In genomic region chr3:55322649-55323048, GRCh38 we compare ENCODE assay signal across 22 cellular contexts.
DNase-seq lines count a peak whose midpoint lies in the region; ATAC-seq, FAIRE-seq and TF ChIP-seq lines count a peak whose summit lies in the region.
"Had no signal": no experiment of that assay in that cellular context is flagged by ENCODE, and none has a peak within 500 bp of the region (broad histone marks: within the 10 kb centered on the region; RNA-seq: fewer than 3 reads in every experiment).

No MANE protein-coding gene starts in this region.

- no peak for FAIRE-seq in H54 (lab: Jason Lieb, UNC)
- FAIRE-seq: bronchial epithelial cell had no signal

- H3K27ac Mint-ChIP-seq in effector memory CD8-positive, alpha-beta T cell = no peak overlapping the region
- H3K27ac Mint-ChIP-seq: activated B cell treated with CpG ODN at 0.5 μM for 24 hours; activated CD4-positive, alpha-beta memory T cell treated with anti-CD3 and anti-CD28 coated beads for 36 hours; activated naive CD8-positive, alpha-beta T cell treated with anti-CD3 and anti-CD28 coated beads, Interleukin-2, amount 50 U/mL, for 24 hours; CD8-positive, alpha-beta memory T cell; stimulated activated naive CD8-positive, alpha-beta T cell treated with anti-CD3 and anti-CD28 coated beads, Interleukin-15, Interleukin-2, amounts not matched to agents 100 ng/mL and 50 ng/mL, for 24 hours had no signal

- no peaks in the 10 kb centered on the region for H3K4me1 Mint-ChIP-seq in effector memory CD8-positive, alpha-beta T cell (ENCODE audit: low read depth in 2 of 2)
- H3K4me1 Mint-ChIP-seq: activated B cell treated with CpG ODN at 0.5 μM for 24 hours; activated naive CD8-positive, alpha-beta T cell treated with anti-CD3 and anti-CD28 coated beads, Interleukin-2, amount 50 U/mL, for 24 hours; CD8-positive, alpha-beta memory T cell; neural crest cell had no signal

- H3K4me3 Mint-ChIP-seq in effector memory CD8-positive, alpha-beta T cell = no peak overlapping the region
- H3K4me3 Mint-ChIP-seq: activated B cell treated with CpG ODN at 0.5 μM for 24 hours; activated CD4-positive, alpha-beta memory T cell treated with anti-CD3 and anti-CD28 coated beads for 36 hours; activated naive CD8-positive, alpha-beta T cell treated with anti-CD3 and anti-CD28 coated beads, Interleukin-2, amount 50 U/mL, for 24 hours; CD8-positive, alpha-beta memory T cell; neural crest cell; stimulated activated naive CD8-positive, alpha-beta T cell treated with anti-CD3 and anti-CD28 coated beads, Interleukin-15, Interleukin-2, amounts not matched to agents 100 ng/mL and 50 ng/mL, for 24 hours had no signal

- ATAC-seq in GM18519 (IDR thresholded peaks at IDR 0.05; ENCODE audit: low FRiP score, unreplicated experiment) (no peak), HG02973 (IDR thresholded peaks at IDR 0.05; ENCODE audit: unreplicated experiment) (no peak)
- no peak for ATAC-seq in effector memory CD8-positive, alpha-beta T cell (replicated peaks)
- ATAC-seq: activated naive CD8-positive, alpha-beta T cell treated with anti-CD3 and anti-CD28 coated beads, Interleukin-2, amount 50 U/mL, for 24 hours; mucosa of descending colon had no signal

- no peaks in the 10 kb centered on the region for H3K27me3 Mint-ChIP-seq in effector memory CD8-positive, alpha-beta T cell
- H3K27me3 Mint-ChIP-seq: activated B cell treated with CpG ODN at 0.5 μM for 24 hours; activated CD4-positive, alpha-beta memory T cell treated with anti-CD3 and anti-CD28 coated beads for 36 hours; activated naive CD8-positive, alpha-beta T cell treated with anti-CD3 and anti-CD28 coated beads, Interleukin-2, amount 50 U/mL, for 24 hours; CD8-positive, alpha-beta memory T cell; stimulated activated naive CD8-positive, alpha-beta T cell treated with anti-CD3 and anti-CD28 coated beads, Interleukin-15, Interleukin-2, amounts not matched to agents 100 ng/mL and 50 ng/mL, for 24 hours had no signal

- TF ChIP-seq POLR2A in H54 (IDR thresholded peaks at IDR 0.05; ENCODE audit: low read depth, low read length) = no peak

- no peaks in the 10 kb centered on the region for H3K36me3 Mint-ChIP-seq in effector memory CD8-positive, alpha-beta T cell (ENCODE audit: insufficient read depth)
- H3K36me3 Mint-ChIP-seq: activated CD4-positive, alpha-beta memory T cell treated with anti-CD3 and anti-CD28 coated beads for 36 hours; CD8-positive, alpha-beta memory T cell had no signal

- DNase-seq in ELF-1 (ENCODE audit: low read depth, low spot score) (peak; percentile 16), SHP77 treated with DMSO at 0.1 percent for 48 hours (lab: John Stamatoyannopoulos, UW) (peak; percentile 6), globus pallidus (ENCODE audit: low spot score) (peak; percentile 42), nucleus accumbens (lab: John Stamatoyannopoulos, UW) (peak in 51 of 56 donors; percentile 1 to 77 (median 31)), H54 (ENCODE audit: insufficient read length, low spot score) (no peak)
- no peak for DNase-seq in effector memory CD8-positive, alpha-beta T cell
- DNase-seq: activated B cell treated with CpG ODN at 0.5 μM for 24 hours; activated CD4-positive, alpha-beta memory T cell treated with anti-CD3 and anti-CD28 coated beads for 36 hours; activated effector memory CD4-positive, alpha-beta T cell treated with anti-CD3 and anti-CD28 coated beads, Interleukin-2, amount 50 U/mL, for 16 hours; activated naive CD8-positive, alpha-beta T cell treated with anti-CD3 and anti-CD28 coated beads, Interleukin-2, amount 50 U/mL, for 24 hours; CD8-positive, alpha-beta memory T cell; DMS53; heart left ventricle; NCI-H1092 treated with DMSO at 0.1 percent for 48 hours; NCI-H524; SW 1271 had no signal

- peaks cover 0 to 8% of the 10 kb centered on the region in 2 donors for H3K9me3 Mint-ChIP-seq in effector memory CD8-positive, alpha-beta T cell
- H3K9me3 Mint-ChIP-seq: activated CD4-positive, alpha-beta memory T cell treated with anti-CD3 and anti-CD28 coated beads for 36 hours; activated naive CD8-positive, alpha-beta T cell treated with anti-CD3 and anti-CD28 coated beads, Interleukin-2, amount 50 U/mL, for 24 hours had no signal

Comparison
In these comparisons a context has a peak if more than half of its experiments do, and no peak if none do; other contexts are left out.
1. DNase-seq: peak in ELF-1 (single experiment), SHP77 treated with DMSO at 0.1 percent for 48 hours (single experiment), globus pallidus (single experiment) and nucleus accumbens (51 of 56); none in effector memory CD8-positive, alpha-beta T cell (0 of 3) and H54 (single experiment).